In the genomic region with DNA sequence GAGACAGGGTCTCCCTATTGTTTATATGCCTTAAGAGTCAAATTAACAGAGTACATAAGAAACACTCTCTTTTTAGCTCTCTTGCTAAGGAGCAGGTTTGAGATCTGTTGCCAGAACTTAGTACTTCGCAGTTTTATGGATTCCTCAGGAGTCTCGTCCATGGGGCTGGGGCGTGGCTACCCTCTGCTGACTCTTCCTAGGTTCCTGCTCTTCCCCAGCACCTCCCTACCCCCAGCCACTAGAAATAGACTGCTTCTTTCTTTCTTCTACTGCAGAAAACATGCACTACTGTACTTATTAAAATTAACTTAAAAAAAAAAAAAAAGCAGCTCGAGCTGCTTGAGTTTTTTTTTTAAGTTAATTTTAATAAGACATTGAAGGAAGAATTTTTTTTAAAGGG, we compare ENCODE assay signal across 15 cellular contexts. TPM values are rescaled to one million over a fixed set of nuclear protein-coding genes. Genes with fewer than 3 reads are reported as not detected.
A peak's percentile ranks its signal among the peaks of the same experiment; 100 is the strongest.
DNase-seq lines count a peak whose midpoint lies in the region; ATAC-seq, FAIRE-seq and TF ChIP-seq lines count a peak whose summit lies in the region.
"Had no signal": no experiment of that assay in that cellular context is flagged by ENCODE, and none has a peak within 500 bp of the region (broad histone marks: within the 10 kb centered on the region; RNA-seq: fewer than 3 reads in every experiment).

No MANE protein-coding gene starts in this region.

- in situ Hi-C loops in K562 (cut with MboI) = no loop called here

- peaks cover 66% of the 10 kb centered on the region for H3K79me2 ChIP-seq in K562 (ENCODE audit: control insufficient read depth, insufficient read depth, low read length)

- no peaks in the 10 kb centered on the region for H3K36me3 ChIP-seq in HEK293 (ENCODE audit: control insufficient read depth in 2 of 2, insufficient read depth in 1 of 2, low read length in 2 of 2)
- H3K36me3 ChIP-seq in K562 (ENCODE audit: control insufficient read depth, insufficient read depth, low read length) = no peaks in the 10 kb centered on the region
- no peaks in the 10 kb centered on the region for H3K36me3 ChIP-seq in upper lobe of right lung

- no peak for TF ChIP-seq RAD21 in K562 (CRISPR knock-in tag; conservative IDR thresholded peaks at IDR 0.05 in 1 of 2, IDR thresholded peaks at IDR 0.05 in 1 of 2)

- intact Hi-C loops in K562 (cut with micrococcal nuclease) = no loop called here
- intact Hi-C loops in left colon (cut with DNase I, micrococcal nuclease) = loop anchor here in 1 of 2 donors (5.0 kb wide), 1 partner anchor 43 kb away; no protein-coding TSS in a partner anchor
- intact Hi-C loops in upper lobe of right lung (cut with DNase I) = no loop called here

- BruUV-seq in K562 (replicated peaks; lab: Mats Ljungman, UMichigan) = no TSS peak

- no peak overlapping the region for H3K4me2 ChIP-seq in K562 (ENCODE audit: insufficient read depth, low read length)

- H3K9me1 ChIP-seq in K562 (ENCODE audit: control insufficient read depth, insufficient read depth, low read length) = no peaks in the 10 kb centered on the region

- 56% methylated on average over 4 of the region's 4 CpGs for WGBS in K562 (ENCODE audit: insufficient coverage, low coverage, missing lambda C conversion rate)

- H3K4me1 ChIP-seq in HEK293 (ENCODE audit: control insufficient read depth, insufficient read depth, low read length) = peaks cover 5% of the 10 kb centered on the region; the same call in 1 of the 2 replicates
- H3K4me1 ChIP-seq in K562 (replicated peaks in 1 of 2; ENCODE audit: control insufficient read depth in 2 of 2, insufficient read depth in 2 of 2, low read length in 2 of 2) = peaks cover 0 to 3% of the 10 kb centered on the region in 2 experiments; a peak in 2 of 5 replicates
- H3K4me1 ChIP-seq in upper lobe of right lung = peaks cover 17% of the 10 kb centered on the region

- H3K4me3 ChIP-seq in HEK293 (ENCODE audit: low read depth, low read length) = no peak overlapping the region
- H3K4me3 ChIP-seq in K562 = no peak overlapping the region
- no peak overlapping the region for H3K4me3 ChIP-seq in upper lobe of right lung
- H3K4me3 ChIP-seq: BLaER1 treated with 17β-estradiol and CSF1 and Interleukin-3, amounts not matched to agents 10 nM and 100 nM had no signal

- H3K9me3 ChIP-seq in HEK293 (ENCODE audit: control insufficient read depth, insufficient read depth, low read depth, low read length) (no peaks in the 10 kb centered on the region), K562 (replicated peaks; ENCODE audit: control insufficient read depth, insufficient read depth, low read depth, low read length) (no peaks in the 10 kb centered on the region), upper lobe of right lung (no peaks in the 10 kb centered on the region)

- TF ChIP-seq CTCF in HEK293 (tag by site-specific recombination; IDR thresholded peaks at IDR 0.05) = no peak
- TF ChIP-seq CTCF in K562 (IDR thresholded peaks at IDR 0.05 in 2 of 3, conservative IDR thresholded peaks at IDR 0.05 in 1 of 3; ENCODE audit: insufficient read depth in 2 of 3, low read depth in 1 of 3, low read length in 3 of 3) = no peak
- no peak for TF ChIP-seq CTCF in upper lobe of right lung (IDR thresholded peaks at IDR 0.05)

- TF ChIP-seq EP300 in K562 (IDR thresholded peaks at IDR 0.05; ENCODE audit: low read length) = no peak

- H3K27me3 ChIP-seq in K562 (ENCODE audit: control insufficient read depth in 2 of 2, insufficient read depth in 2 of 2, low read length in 2 of 2) = no peaks in the 10 kb centered on the region
- H3K27me3 ChIP-seq in upper lobe of right lung = no peaks in the 10 kb centered on the region
- H3K27me3 ChIP-seq: BLaER1 treated with 17β-estradiol and CSF1 and Interleukin-3, amounts not matched to agents 10 nM and 100 nM had no signal

- no peak overlapping the region for H3K27ac ChIP-seq in HEK293 (ENCODE audit: extremely low read depth, low read depth, low read length)
- H3K27ac ChIP-seq in K562 (ENCODE audit: extremely low read depth, low read depth, low read length) = no peak overlapping the region
- H3K27ac ChIP-seq in upper lobe of right lung = no peak overlapping the region
- H3K27ac ChIP-seq: BLaER1 treated with 17β-estradiol and CSF1 and Interleukin-3, amounts not matched to agents 10 nM and 100 nM had no signal

- no peak for FAIRE-seq in K562 (lab: Jason Lieb, UNC)

- H4K20me1 ChIP-seq in K562 (replicated peaks; ENCODE audit: control insufficient read depth, insufficient read depth, low read length) = peaks cover 3% of the 10 kb centered on the region; the same call in 1 of the 2 replicates

- peak in 1 of 4 experiments; percentile 9 for DNase-seq in K562 (ENCODE audit: extremely low read depth in 1 of 4, low spot score in 3 of 4)
- DNase-seq in left colon = peak; percentile 47 to 67
- DNase-seq in upper lobe of right lung = no peak
- DNase-seq in NCI-H345 treated with DMSO at 0.1 percent for 48 hours (lab: John Stamatoyannopoulos, UW; ENCODE audit: unreplicated experiment) = no peak
- DNase-seq in islet precursor cell = no peak
- DNase-seq: 8988T; Calu3; CD8-positive, alpha-beta T cell; DMS79 treated with DMSO at 0.1 percent for 48 hours; GF-D8; GOT3; H9 had no signal

- POLR2A ChIA-PET in HEK293 (lab: Yijun Ruan, JAX) (interaction anchor here (1.0 kb wide), 1 partner anchor 49 kb away, joined by 3 read pairs; a partner anchor contains a TSS), K562 (lab: Yijun Ruan, JAX) (interaction anchor here (0.7 kb wide), 1 partner anchor 12 kb away, joined by 4 read pairs; no protein-coding TSS in a partner anchor)

- CTCF ChIA-PET in HEK293 (lab: Yijun Ruan, JAX) = interaction anchor here (1.3 kb wide), 1 partner anchor 297 kb away, joined by 4 read pairs; no protein-coding TSS in a partner anchor
- CTCF ChIA-PET in K562 (lab: Yijun Ruan, JAX; ENCODE audit: low intra/inter-chr PET ratio) = no interaction called here

- TF ChIP-seq POLR2A in K562 (conservative IDR thresholded peaks at IDR 0.05) = no peak

- peak overlapping the region in 1 of 2 experiments; percentile 37; a peak in 1 of 4 replicates for H3K9ac ChIP-seq in K562 (ENCODE audit: insufficient read depth in 1 of 2, low read depth in 2 of 2, low read length in 2 of 2)
- H3K9ac ChIP-seq: BLaER1 treated with 17β-estradiol and CSF1 and Interleukin-3, amounts not matched to agents 10 nM and 100 nM had no signal

- H2AFZ ChIP-seq in K562 (ENCODE audit: low read depth, low read length) = no peak overlapping the region

- ATAC-seq in K562 (peak; percentile 51; the same call in 2 of the 3 replicates), left colon (peak; percentile 62), upper lobe of right lung (peak; percentile 30), HG03571 (IDR thresholded peaks at IDR 0.05; ENCODE audit: unreplicated experiment) (no peak)
- ATAC-seq: CD8-positive, alpha-beta T cell had no signal

RNA-seq across cellular contexts. Expression of a gene that starts 8.0 kb away (rescaled TPM):
- 19.2 and 31.7 TPM in 2 replicates for total RNA-seq in K562 (2011; cell fraction: chromatin; rRNA removed; ENCODE audit: low replicate concordance)
- 10.5 and 13.8 TPM in 2 replicates for total RNA-seq in K562 (2011; cell fraction: nucleolus; rRNA removed)
- 20.2 and 35.6 TPM in 2 replicates for total RNA-seq in K562 (2011; cell fraction: nucleoplasm; rRNA removed)
- total RNA-seq in K562 (2014; rRNA removed) = 12.0 and 15.0 TPM in 2 replicates
- 22.1 and 25.1 TPM in 2 replicates for total RNA-seq in K562 (2014; rRNA removed; fragmentation: Illumina TruSeq; extraction: Trizol)
- 23.4 and 27.3 TPM in 2 replicates for total RNA-seq in K562 (2015; rRNA removed; fragmentation: Illumina TruSeq; extraction: Trizol)
- 17.8 and 19.0 TPM in 2 replicates for total RNA-seq in K562 (2021)
- polyA plus RNA-seq in K562 (2011; rRNA removed) = 12.4 and 23.9 TPM in 2 replicates
- polyA plus RNA-seq in K562 (2011; cell fraction: cytosol; rRNA removed) = 7.1 and 7.7 TPM in 2 replicates
- polyA plus RNA-seq in K562 (2011; cell fraction: nucleus; rRNA removed) = 6.8 and 7.1 TPM in 2 replicates
- 11.3 and 18.0 TPM in 2 replicates for polyA plus RNA-seq in K562 (2012)
- 17.6 and 20.0 TPM in 2 replicates for polyA plus RNA-seq in K562 (2014; fragmentation: Illumina TruSeq; extraction: Trizol)
- 10 to 100 TPM; 31.8 to 49.0 TPM for polyA plus RNA-seq in K562 (2014; fragmentation: Nextera tagmentation; extraction: Ambion mirVana)
- 13.8 and 17.2 TPM in 2 replicates for polyA plus RNA-seq in K562 (2014; rRNA removed)
- 12.1 and 15.2 TPM in 2 replicates for polyA minus RNA-seq in K562 (2011; rRNA and poly(A)+ RNA removed)
- 4.2 and 5.3 TPM in 2 replicates for polyA minus RNA-seq in K562 (2011; cell fraction: cytosol; rRNA and poly(A)+ RNA removed)
- polyA minus RNA-seq in K562 (2011; cell fraction: nucleus; rRNA and poly(A)+ RNA removed) = 7.8 and 9.3 TPM in 2 replicates
- 10 to 100 TPM; 47.4 to 61.7 TPM for total RNA-seq in left colon
- total RNA-seq in upper lobe of right lung = 37.5 TPM

RNA-seq across cellular contexts. Expression of a gene that starts 8.1 kb away (rescaled TPM):
- total RNA-seq in K562 (2011; cell fraction: chromatin; rRNA removed; ENCODE audit: low replicate concordance) = 67.3 and 72.3 TPM in 2 replicates
- 44.7 and 53.4 TPM in 2 replicates for total RNA-seq in K562 (2011; cell fraction: nucleolus; rRNA removed)
- total RNA-seq in K562 (2011; cell fraction: nucleoplasm; rRNA removed) = 62.1 and 73.7 TPM in 2 replicates
- total RNA-seq in K562 (2014; rRNA removed) (37.6 and 43.1 TPM in 2 replicates), K562 (2014; rRNA removed; fragmentation: Illumina TruSeq; extraction: Trizol) (36.2 and 42.6 TPM in 2 replicates), K562 (2015; rRNA removed; fragmentation: Illumina TruSeq; extraction: Trizol) (36.5 and 39.0 TPM in 2 replicates), K562 (2021) (45.8 and 47.8 TPM in 2 replicates), left colon (10 to 100 TPM; 15.9 to 16.1 TPM), upper lobe of right lung (21.6 TPM)
- polyA plus RNA-seq in K562 (2011; rRNA removed) (44.5 and 56.2 TPM in 2 replicates), K562 (2014; fragmentation: Illumina TruSeq; extraction: Trizol) (44.6 and 51.7 TPM in 2 replicates), K562 (2014; fragmentation: Nextera tagmentation; extraction: Ambion mirVana) (10 to 100 TPM; 27.4 to 52.8 TPM), K562 (2014; rRNA removed) (47.5 and 53.3 TPM in 2 replicates)
- polyA plus RNA-seq in K562 (2011; cell fraction: cytosol; rRNA removed) = 43.7 and 51.9 TPM in 2 replicates
- polyA plus RNA-seq in K562 (2011; cell fraction: nucleus; rRNA removed) = 48.9 and 90.2 TPM in 2 replicates
- 35.8 and 46.1 TPM in 2 replicates for polyA plus RNA-seq in K562 (2012)
- polyA minus RNA-seq in K562 (2011; rRNA and poly(A)+ RNA removed) = 79.2 and 130 TPM in 2 replicates
- 16.5 and 34.6 TPM in 2 replicates for polyA minus RNA-seq in K562 (2011; cell fraction: cytosol; rRNA and poly(A)+ RNA removed)
- 25.7 and 32.0 TPM in 2 replicates for polyA minus RNA-seq in K562 (2011; cell fraction: nucleus; rRNA and poly(A)+ RNA removed)

RNA-seq across cellular contexts. Expression of a gene that starts 49.1 kb away (rescaled TPM):
- total RNA-seq in K562 (2011; cell fraction: chromatin; rRNA removed; ENCODE audit: low replicate concordance) = 416 and 492 TPM in 2 replicates
- total RNA-seq in K562 (2011; cell fraction: nucleolus; rRNA removed) = 234 TPM in 2 replicates
- 263 and 270 TPM in 2 replicates for total RNA-seq in K562 (2011; cell fraction: nucleoplasm; rRNA removed)
- total RNA-seq in K562 (2014; rRNA removed) (56.9 and 72.5 TPM in 2 replicates), K562 (2014; rRNA removed; fragmentation: Illumina TruSeq; extraction: Trizol) (68.8 and 73.6 TPM in 2 replicates), K562 (2015; rRNA removed; fragmentation: Illumina TruSeq; extraction: Trizol) (74.6 and 75.8 TPM in 2 replicates), K562 (2021) (108 and 112 TPM in 2 replicates), left colon (10 to 100 TPM; 75.5 to 82.6 TPM), upper lobe of right lung (120 TPM)
- polyA plus RNA-seq in K562 (2011; rRNA removed) (89.6 and 93.4 TPM in 2 replicates), K562 (2014; fragmentation: Illumina TruSeq; extraction: Trizol) (114 and 124 TPM in 2 replicates), K562 (2014; fragmentation: Nextera tagmentation; extraction: Ambion mirVana) (100 to 1,000 TPM in 1 of 2 experiments, 10 to 100 TPM in 1; 33.5 to 106 TPM), K562 (2014; rRNA removed) (78.0 and 80.0 TPM in 2 replicates)
- polyA plus RNA-seq in K562 (2011; cell fraction: cytosol; rRNA removed) = 95.3 and 119 TPM in 2 replicates
- polyA plus RNA-seq in K562 (2011; cell fraction: nucleus; rRNA removed) = 205 and 262 TPM in 2 replicates
- polyA plus RNA-seq in K562 (2012) = 86.3 and 141 TPM in 2 replicates
- 103 and 132 TPM in 2 replicates for polyA minus RNA-seq in K562 (2011; rRNA and poly(A)+ RNA removed)
- polyA minus RNA-seq in K562 (2011; cell fraction: cytosol; rRNA and poly(A)+ RNA removed) = 50.4 and 71.8 TPM in 2 replicates
- 97.2 and 106 TPM in 2 replicates for polyA minus RNA-seq in K562 (2011; cell fraction: nucleus; rRNA and poly(A)+ RNA removed)

RNA-seq across cellular contexts. Expression of a gene that starts 49.4 kb away (rescaled TPM):
- 196 and 237 TPM in 2 replicates for total RNA-seq in K562 (2011; cell fraction: chromatin; rRNA removed; ENCODE audit: low replicate concordance)
- total RNA-seq in K562 (2011; cell fraction: nucleolus; rRNA removed) = 99.1 and 124 TPM in 2 replicates
- total RNA-seq in K562 (2011; cell fraction: nucleoplasm; rRNA removed) = 161 and 215 TPM in 2 replicates
- 52.4 and 62.7 TPM in 2 replicates for total RNA-seq in K562 (2014; rRNA removed)
- 39.1 and 48.1 TPM in 2 replicates for total RNA-seq in K562 (2014; rRNA removed; fragmentation: Illumina TruSeq; extraction: Trizol)
- total RNA-seq in K562 (2015; rRNA removed; fragmentation: Illumina TruSeq; extraction: Trizol) = 53.1 and 55.2 TPM in 2 replicates
- total RNA-seq in K562 (2021) = 63.4 and 63.6 TPM in 2 replicates
- polyA plus RNA-seq in K562 (2011; rRNA removed) = 58.6 and 83.5 TPM in 2 replicates
- polyA plus RNA-seq in K562 (2011; cell fraction: cytosol; rRNA removed) = 81.0 and 172 TPM in 2 replicates
- 104 and 170 TPM in 2 replicates for polyA plus RNA-seq in K562 (2011; cell fraction: nucleus; rRNA removed)
- 51.6 and 56.6 TPM in 2 replicates for polyA plus RNA-seq in K562 (2012)
- 73.3 and 80.3 TPM in 2 replicates for polyA plus RNA-seq in K562 (2014; fragmentation: Illumina TruSeq; extraction: Trizol)
- polyA plus RNA-seq in K562 (2014; fragmentation: Nextera tagmentation; extraction: Ambion mirVana) = 10 to 100 TPM; 14.1 to 26.2 TPM
- polyA plus RNA-seq in K562 (2014; rRNA removed) = 93.2 and 94.4 TPM in 2 replicates
- polyA minus RNA-seq in K562 (2011; rRNA and poly(A)+ RNA removed) = 32.7 and 55.3 TPM in 2 replicates
- 15.6 and 31.4 TPM in 2 replicates for polyA minus RNA-seq in K562 (2011; cell fraction: cytosol; rRNA and poly(A)+ RNA removed)
- 31.7 and 34.6 TPM in 2 replicates for polyA minus RNA-seq in K562 (2011; cell fraction: nucleus; rRNA and poly(A)+ RNA removed)
- total RNA-seq in left colon = 10 to 100 TPM; 25.5 to 35.7 TPM
- 14.8 TPM for total RNA-seq in upper lobe of right lung

Comparison
In these comparisons a context has a peak if more than half of its experiments do, and no peak if none do; other contexts are left out.
1. DNase-seq: peak in left colon (2 of 2); none in upper lobe of right lung (single experiment), NCI-H345 treated with DMSO at 0.1 percent for 48 hours (single experiment) and islet precursor cell (single experiment).